In genomic region chr4:6342530-6343293, GRCh38 we compare ENCODE assay signal across 10 cellular contexts.
DNase-seq lines count a peak whose midpoint lies in the region; ATAC-seq and TF ChIP-seq lines count a peak whose summit lies in the region.
"Had no signal": no experiment of that assay in that cellular context is flagged by ENCODE, and none has a peak within 500 bp of the region (broad histone marks: within the 10 kb centered on the region; RNA-seq: fewer than 3 reads in every experiment).

No MANE protein-coding gene starts in this region.

- H3K27me3 Mint-ChIP-seq in MCF 10A (ENCODE audit: insufficient read depth, unreplicated experiment) = peaks cover 11% of the 10 kb centered on the region

- H3K4me3 Mint-ChIP-seq in MCF 10A (ENCODE audit: unreplicated experiment) = no peak overlapping the region
- H3K4me3 Mint-ChIP-seq: activated CD4-positive, alpha-beta T cell treated with anti-CD3 and anti-CD28 coated beads, Interleukin-2, amount 10 ng/mL, durations not matched to agents 24 days and 14 days had no signal

- DNase-seq in M059J (ENCODE audit: low read depth) = peak; percentile 35
- peak; percentile 10 for DNase-seq in NCI-H774 (lab: John Stamatoyannopoulos, UW)
- peak; percentile 65 for DNase-seq in dermis blood vessel endothelial cell
- peak; percentile 42 to 95 (median 74) for DNase-seq in posterior cingulate gyrus
- no peak for DNase-seq in MCF 10A (ENCODE audit: unreplicated experiment)
- DNase-seq in GM10248 (ENCODE audit: extremely low spot score) = no peak
- DNase-seq: activated CD4-positive, alpha-beta T cell treated with anti-CD3 and anti-CD28 coated beads, Interleukin-2, amount 10 ng/mL, durations not matched to agents 24 days and 14 days; foreskin melanocyte had no signal

- no peak for TF ChIP-seq CTCF in MCF 10A (IDR thresholded peaks at IDR 0.05; ENCODE audit: unreplicated experiment)
- TF ChIP-seq CTCF in GM10248 (IDR thresholded peaks at IDR 0.05; ENCODE audit: control extremely low read depth, extremely low read depth, low read depth, missing control alignments) = no peak

- no peak for ATAC-seq in GM21515 (IDR thresholded peaks at IDR 0.05; ENCODE audit: unreplicated experiment)
- ATAC-seq in HG03439 (IDR thresholded peaks at IDR 0.05; ENCODE audit: unreplicated experiment) = no peak

- no peaks in the 10 kb centered on the region for H3K36me3 Mint-ChIP-seq in MCF 10A (ENCODE audit: insufficient read depth, unreplicated experiment)

- CTCF ChIA-PET in MCF 10A (lab: Yijun Ruan, JAX) = interaction anchor here (0.6 to 6.0 kb wide), 15 partner anchors 11 to 739 kb away, joined by 3 to 53 read pairs (median 5); no protein-coding TSS in a partner anchor
- CTCF ChIA-PET in GM10248 (lab: Yijun Ruan, JAX) = interaction anchor here (1.1 to 4.0 kb wide), 5 partner anchors 11 to 93 kb away, joined by 3 to 19 read pairs (median 12); no protein-coding TSS in a partner anchor

- POLR2A ChIA-PET in MCF 10A (lab: Yijun Ruan, JAX) (interaction anchor here (0.7 to 1.8 kb wide), 4 partner anchors 8 to 714 kb away, joined by 3 to 4 read pairs (median 3); no protein-coding TSS in a partner anchor), GM10248 (lab: Yijun Ruan, JAX) (no interaction called here)

- BruUV-seq in MCF 10A (replicated peaks; lab: Mats Ljungman, UMichigan) = no TSS peak

- H3K27ac Mint-ChIP-seq in MCF 10A (ENCODE audit: low read depth, unreplicated experiment) = no peak overlapping the region
- H3K27ac Mint-ChIP-seq: activated CD4-positive, alpha-beta T cell treated with anti-CD3 and anti-CD28 coated beads, Interleukin-2, amount 10 ng/mL, durations not matched to agents 24 days and 14 days had no signal

- intact Hi-C loops in posterior cingulate gyrus (cut with DNase I) = no loop called here
- intact Hi-C loops in MCF 10A (cut with micrococcal nuclease) = loop anchor here (5.0 kb wide), 1 partner anchor 740 kb away; no protein-coding TSS in a partner anchor

- peaks cover 8% of the 10 kb centered on the region for H3K4me1 Mint-ChIP-seq in MCF 10A (ENCODE audit: insufficient read depth, unreplicated experiment)

- no peaks in the 10 kb centered on the region for H3K9me3 Mint-ChIP-seq in MCF 10A (ENCODE audit: unreplicated experiment)
- H3K9me3 Mint-ChIP-seq: activated CD4-positive, alpha-beta T cell treated with anti-CD3 and anti-CD28 coated beads, Interleukin-2, amount 10 ng/mL, durations not matched to agents 24 days and 14 days had no signal

Comparison
In these comparisons a context has a peak if more than half of its experiments do, and no peak if none do; other contexts are left out.
1. DNase-seq: peak in M059J (single experiment), NCI-H774 (single experiment), dermis blood vessel endothelial cell (single experiment) and posterior cingulate gyrus (10 of 10); none in MCF 10A (single experiment) and GM10248 (single experiment).